ENCODE assay signal across 1 cellular context in the genomic region with DNA sequence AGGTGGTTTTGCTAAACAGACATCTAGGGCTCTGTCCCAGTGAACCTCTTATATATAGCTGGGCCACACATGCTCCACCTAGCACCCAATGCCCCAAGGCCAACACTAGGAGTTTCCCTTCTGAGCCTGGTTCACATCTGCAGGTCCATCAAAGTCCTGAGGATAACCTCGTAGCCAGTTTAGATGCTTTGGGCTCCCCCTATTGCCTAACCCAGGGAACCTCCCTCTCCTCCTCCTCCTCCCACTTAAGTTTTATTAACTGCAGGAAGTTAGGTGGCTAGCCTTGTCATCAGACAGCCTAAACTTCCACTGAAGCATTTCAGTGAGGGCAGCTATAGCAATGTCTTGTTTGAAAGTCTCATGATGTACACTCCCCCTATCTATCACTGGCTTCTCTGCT.
TF ChIP-seq lines count a peak whose summit lies in the region.

No MANE protein-coding gene starts in this region.

TF ChIP-seq in GM23338, 12 proteins besides CTCF, POLR2A, EP300 and RAD21 (continued from another document):
- TF ChIP-seq ZNF462 (CRISPR knock-in tag; IDR thresholded peaks at IDR 0.05) (no peak), ZNF114 (CRISPR knock-in tag; IDR thresholded peaks at IDR 0.05) (no peak), EZH2phosphoT487 (IDR thresholded peaks at IDR 0.05; ENCODE audit: unreplicated experiment) (no peak), EZH2 (IDR thresholded peaks at IDR 0.05; ENCODE audit: low read depth, unreplicated experiment) (no peak), NANOG (IDR thresholded peaks at IDR 0.05; ENCODE audit: borderline replicate concordance) (no peak), STAT1 (IDR thresholded peaks at IDR 0.05; ENCODE audit: unreplicated experiment) (no peak), CREB1 (CRISPR knock-in tag; IDR thresholded peaks at IDR 0.05; ENCODE audit: low read depth) (no peak), JUNB (IDR thresholded peaks at IDR 0.05; ENCODE audit: unreplicated experiment) (no peak), POLR2AphosphoS5 (IDR thresholded peaks at IDR 0.05; ENCODE audit: low read depth) (no peak)
- TF ChIP-seq, protein P1, sequence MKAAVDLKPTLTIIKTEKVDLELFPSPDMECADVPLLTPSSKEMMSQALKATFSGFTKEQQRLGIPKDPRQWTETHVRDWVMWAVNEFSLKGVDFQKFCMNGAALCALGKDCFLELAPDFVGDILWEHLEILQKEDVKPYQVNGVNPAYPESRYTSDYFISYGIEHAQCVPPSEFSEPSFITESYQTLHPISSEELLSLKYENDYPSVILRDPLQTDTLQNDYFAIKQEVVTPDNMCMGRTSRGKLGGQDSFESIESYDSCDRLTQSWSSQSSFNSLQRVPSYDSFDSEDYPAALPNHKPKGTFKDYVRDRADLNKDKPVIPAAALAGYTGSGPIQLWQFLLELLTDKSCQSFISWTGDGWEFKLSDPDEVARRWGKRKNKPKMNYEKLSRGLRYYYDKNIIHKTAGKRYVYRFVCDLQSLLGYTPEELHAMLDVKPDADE (IDR thresholded peaks at IDR 0.05), result no peak
- TF ChIP-seq, protein P2, sequence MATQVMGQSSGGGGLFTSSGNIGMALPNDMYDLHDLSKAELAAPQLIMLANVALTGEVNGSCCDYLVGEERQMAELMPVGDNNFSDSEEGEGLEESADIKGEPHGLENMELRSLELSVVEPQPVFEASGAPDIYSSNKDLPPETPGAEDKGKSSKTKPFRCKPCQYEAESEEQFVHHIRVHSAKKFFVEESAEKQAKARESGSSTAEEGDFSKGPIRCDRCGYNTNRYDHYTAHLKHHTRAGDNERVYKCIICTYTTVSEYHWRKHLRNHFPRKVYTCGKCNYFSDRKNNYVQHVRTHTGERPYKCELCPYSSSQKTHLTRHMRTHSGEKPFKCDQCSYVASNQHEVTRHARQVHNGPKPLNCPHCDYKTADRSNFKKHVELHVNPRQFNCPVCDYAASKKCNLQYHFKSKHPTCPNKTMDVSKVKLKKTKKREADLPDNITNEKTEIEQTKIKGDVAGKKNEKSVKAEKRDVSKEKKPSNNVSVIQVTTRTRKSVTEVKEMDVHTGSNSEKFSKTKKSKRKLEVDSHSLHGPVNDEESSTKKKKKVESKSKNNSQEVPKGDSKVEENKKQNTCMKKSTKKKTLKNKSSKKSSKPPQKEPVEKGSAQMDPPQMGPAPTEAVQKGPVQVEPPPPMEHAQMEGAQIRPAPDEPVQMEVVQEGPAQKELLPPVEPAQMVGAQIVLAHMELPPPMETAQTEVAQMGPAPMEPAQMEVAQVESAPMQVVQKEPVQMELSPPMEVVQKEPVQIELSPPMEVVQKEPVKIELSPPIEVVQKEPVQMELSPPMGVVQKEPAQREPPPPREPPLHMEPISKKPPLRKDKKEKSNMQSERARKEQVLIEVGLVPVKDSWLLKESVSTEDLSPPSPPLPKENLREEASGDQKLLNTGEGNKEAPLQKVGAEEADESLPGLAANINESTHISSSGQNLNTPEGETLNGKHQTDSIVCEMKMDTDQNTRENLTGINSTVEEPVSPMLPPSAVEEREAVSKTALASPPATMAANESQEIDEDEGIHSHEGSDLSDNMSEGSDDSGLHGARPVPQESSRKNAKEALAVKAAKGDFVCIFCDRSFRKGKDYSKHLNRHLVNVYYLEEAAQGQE (IDR thresholded peaks at IDR 0.05; ENCODE audit: unreplicated experiment), result no peak
TF ChIP-seq in GM23338: peak in this region for 0.
